13 cellular contexts compared by ENCODE assay signal in genomic region chr11:10908215-10908990, GRCh38. TPM values are rescaled to one million over a fixed set of nuclear protein-coding genes. Genes with fewer than 3 reads are reported as not detected.
DNase-seq lines count a peak whose midpoint lies in the region; ATAC-seq, FAIRE-seq and TF ChIP-seq lines count a peak whose summit lies in the region.
"Had no signal": no experiment of that assay in that cellular context is flagged by ENCODE, and none has a peak within 500 bp of the region (broad histone marks: within the 10 kb centered on the region; RNA-seq: fewer than 3 reads in every experiment).

No MANE protein-coding gene starts in this region.

- H3K27ac ChIP-seq in neural progenitor cell (no peak overlapping the region), small intestine (ENCODE audit: low read depth in 1 of 2, low read length in 1 of 2) (no peak overlapping the region)
- H3K27ac ChIP-seq: right lobe of liver had no signal

- FAIRE-seq in small intestine (lab: Jason Lieb, UNC), result no peak

- H3K9ac ChIP-seq in neural progenitor cell, result no peak overlapping the region

- H3K4me2 ChIP-seq in neural progenitor cell, result no peak overlapping the region

- no peaks in the 10 kb centered on the region for H3K79me2 ChIP-seq in neural progenitor cell (ENCODE audit: low read depth)

- DNase-seq in Daoy (ENCODE audit: low read depth), result peak; percentile 87
- peak; percentile 64 for DNase-seq in NCI-H1048 (lab: John Stamatoyannopoulos, UW)
- DNase-seq in choroid plexus epithelial cell (ENCODE audit: low read depth), result peak; percentile 90
- DNase-seq in neural progenitor cell (ENCODE audit: low spot score), result no peak
- no peak for DNase-seq in activated naive CD4-positive, alpha-beta T cell treated with Interleukin-2 at 50 U/mL for 16 hours
- no peak for DNase-seq in KG1 (lab: John Stamatoyannopoulos, UW)
- no peak for DNase-seq in small intestine
- DNase-seq: NCI-H2029 treated with DMSO at 0.1 percent for 48 hours, right lobe of liver, SHP77 treated with DMSO at 0.1 percent for 48 hours had no signal

- no peaks in the 10 kb centered on the region for H3K9me3 Mint-ChIP-seq in neural progenitor cell

- H3K36me3 ChIP-seq in neural progenitor cell (no peaks in the 10 kb centered on the region), small intestine (ENCODE audit: control insufficient read depth in 2 of 2, insufficient read depth in 2 of 2, low read length in 2 of 2) (no peaks in the 10 kb centered on the region)
- H3K36me3 ChIP-seq: right lobe of liver had no signal

- no peaks in the 10 kb centered on the region for H3K36me3 Mint-ChIP-seq in neural progenitor cell
- H3K36me3 Mint-ChIP-seq: activated naive CD8-positive, alpha-beta T cell had no signal

- H3K4me1 Mint-ChIP-seq in neural progenitor cell, result peaks cover 12% of the 10 kb centered on the region

- no peaks in the 10 kb centered on the region for H3F3A ChIP-seq in neural progenitor cell (ENCODE audit: low read depth)

- no peak overlapping the region for H3K4me3 ChIP-seq in choroid plexus epithelial cell (ENCODE audit: low read depth, low read length)
- H3K4me3 ChIP-seq in neural progenitor cell, result no peak overlapping the region
- no peak overlapping the region for H3K4me3 ChIP-seq in small intestine (ENCODE audit: low read depth in 1 of 2, low read length in 2 of 2)
- H3K4me3 ChIP-seq: lung, right lobe of liver had no signal

- ATAC-seq in HG03045 (IDR thresholded peaks at IDR 0.05; ENCODE audit: unreplicated experiment), result no peak
- ATAC-seq: right lobe of liver had no signal

- H2AFZ ChIP-seq in neural progenitor cell (replicated peaks), result peak overlapping the region; percentile 30

- 86 to 93% (median 87%) methylated on average over 8 of the region's 8 CpGs for WGBS in small intestine, 3 donors

- no peaks in the 10 kb centered on the region for H4K20me1 ChIP-seq in neural progenitor cell (ENCODE audit: low read depth)

- TF ChIP-seq CTCF in choroid plexus epithelial cell (conservative IDR thresholded peaks at IDR 0.05; ENCODE audit: low read depth, low read length) (no peak), neural progenitor cell (IDR thresholded peaks at IDR 0.05) (no peak)

- H3K9me3 ChIP-seq in neural progenitor cell (ENCODE audit: low read depth) (no peaks in the 10 kb centered on the region), small intestine (ENCODE audit: control insufficient read depth, low read depth) (no peaks in the 10 kb centered on the region)
- H3K9me3 ChIP-seq: right lobe of liver had no signal

- no peak overlapping the region for H3K27ac Mint-ChIP-seq in neural progenitor cell
- H3K27ac Mint-ChIP-seq: activated naive CD8-positive, alpha-beta T cell had no signal

- H3K4me1 ChIP-seq in neural progenitor cell, result no peaks in the 10 kb centered on the region
- H3K4me1 ChIP-seq in small intestine (ENCODE audit: control insufficient read depth in 2 of 2, insufficient read depth in 1 of 2, low read depth in 1 of 2, low read length in 1 of 2), result no peaks in the 10 kb centered on the region
- H3K4me1 ChIP-seq: right lobe of liver had no signal

- no peaks in the 10 kb centered on the region for H3K27me3 ChIP-seq in neural progenitor cell
- H3K27me3 ChIP-seq in small intestine (ENCODE audit: control insufficient read depth in 2 of 2, insufficient read depth in 2 of 2, low read length in 2 of 2), result no peaks in the 10 kb centered on the region
- H3K27me3 ChIP-seq: right lobe of liver had no signal

- H3K27me3 Mint-ChIP-seq in neural progenitor cell (ENCODE audit: insufficient read depth, low read depth), result peaks cover 3% of the 10 kb centered on the region

- no peak overlapping the region for H3K4me3 Mint-ChIP-seq in neural progenitor cell
- H3K4me3 Mint-ChIP-seq: activated naive CD8-positive, alpha-beta T cell had no signal

RNA-seq across cellular contexts. Expression of gene ZBED5, which starts 50.5 kb away (rescaled TPM):
- 30.5 and 35.5 TPM in 2 replicates for total RNA-seq in Daoy (2014; rRNA removed; shearing (Covaris generic))
- total RNA-seq in neural progenitor cell (ENCODE audit: low replicate concordance), result 70.9 and 87.9 TPM in 2 replicates
- polyA plus RNA-seq in small intestine, result 10 to 100 TPM; 11.9 to 18.9 (median 15.2) TPM

Comparison
In these comparisons a context has a peak if more than half of its experiments do, and no peak if none do; other contexts are left out.
1. DNase-seq: peak in Daoy (single experiment), NCI-H1048 (single experiment) and choroid plexus epithelial cell (single experiment); none in neural progenitor cell (single experiment), activated naive CD4-positive, alpha-beta T cell treated with Interleukin-2 at 50 U/mL for 16 hours (single experiment), KG1 (single experiment) and small intestine (single experiment).